In the genomic region with DNA sequence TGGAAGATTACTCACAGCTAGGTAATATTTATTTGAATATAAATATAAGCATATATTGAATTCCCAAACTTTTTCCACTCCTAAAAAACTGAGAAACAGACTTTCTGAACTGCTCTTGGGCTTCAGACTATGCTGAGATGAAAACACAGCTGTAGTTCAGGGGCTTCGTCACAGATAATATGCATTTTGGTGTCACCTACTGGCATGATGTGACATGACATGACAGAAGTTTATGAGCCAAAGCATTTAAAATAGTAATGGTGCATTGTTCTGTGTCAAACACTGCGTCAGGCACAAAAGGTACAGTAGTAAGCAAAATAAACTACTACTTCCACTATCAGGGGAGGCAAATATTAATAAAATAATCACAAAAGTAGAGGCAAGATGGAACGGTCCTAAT, we compare ENCODE assay signal across 9 cellular contexts.
DNase-seq lines count a peak whose midpoint lies in the region; ATAC-seq and TF ChIP-seq lines count a peak whose summit lies in the region.
"Had no signal": no experiment of that assay in that cellular context is flagged by ENCODE, and none has a peak within 500 bp of the region (broad histone marks: within the 10 kb centered on the region; RNA-seq: fewer than 3 reads in every experiment).

No MANE protein-coding gene starts in this region.

- H3F3A ChIP-seq in PC-3 (ENCODE audit: low read length, unreplicated experiment) = peaks cover 30% of the 10 kb centered on the region

- H3K4me1 Mint-ChIP-seq in Caco-2 (ENCODE audit: low read depth, unreplicated experiment) = peaks cover 55% of the 10 kb centered on the region
- peaks cover 16% of the 10 kb centered on the region for H3K4me1 Mint-ChIP-seq in activated T-cell treated with anti-CD3 and anti-CD28 coated beads, Interleukin-2, amount 50 U/mL, for 4 hours (ENCODE audit: low read depth)

- peak overlapping the region; percentile 47 for H3K4me2 ChIP-seq in PC-3 (ENCODE audit: low read length)

- POLR2A ChIA-PET in Caco-2 (lab: Charles Lee) (interaction anchor here (0.6 to 1.4 kb wide), 3 partner anchors 31 to 179 kb away, joined by 3 to 9 read pairs (median 6); no protein-coding TSS in a partner anchor), PC-3 (lab: Charles Lee; ENCODE audit: unreplicated experiment) (no interaction called here)

- 24% methylated on average over 3 of the region's 3 CpGs for WGBS in prostate gland

- H2AFZ ChIP-seq in PC-3 (ENCODE audit: low read length) = no peak overlapping the region

- H3K27ac ChIP-seq in PC-3 (ENCODE audit: low read length) = peak overlapping the region; percentile 100
- no peak overlapping the region for H3K27ac ChIP-seq in prostate gland
- H3K27ac ChIP-seq: SJSA1 had no signal

- peak overlapping the region; percentile 84 for H3K9ac ChIP-seq in PC-3 (ENCODE audit: low read length)

- H3K79me2 ChIP-seq in PC-3 (ENCODE audit: low read length) = no peaks in the 10 kb centered on the region

- TF ChIP-seq CTCF in Caco-2 (IDR thresholded peaks at IDR 0.05; ENCODE audit: insufficient read depth in 1 of 2, low read depth in 1 of 2, low read length in 1 of 2, severe bottlenecking in 1 of 2, unreplicated experiment in 1 of 2) (peak; percentile 60 to 65), PC-3 (conservative IDR thresholded peaks at IDR 0.05; ENCODE audit: low read depth, low read length) (peak; percentile 78), prostate gland (IDR thresholded peaks at IDR 0.05) (peak in 3 of 4 experiments; percentile 35 to 53 (median 36))

- H3K4me3 Mint-ChIP-seq in Caco-2 (ENCODE audit: unreplicated experiment) = peak overlapping the region; percentile 19
- no peak overlapping the region for H3K4me3 Mint-ChIP-seq in activated T-cell treated with anti-CD3 and anti-CD28 coated beads, Interleukin-2, amount 50 U/mL, for 4 hours

- no peaks in the 10 kb centered on the region for H3K9me2 ChIP-seq in PC-3 (replicated peaks; ENCODE audit: low read length)

- H4K20me1 ChIP-seq in PC-3 (ENCODE audit: low read length) = no peaks in the 10 kb centered on the region

- H3K27ac Mint-ChIP-seq in Caco-2 (ENCODE audit: unreplicated experiment) = peak overlapping the region; percentile 86

- H3K9me3 ChIP-seq in Caco-2 (no peaks in the 10 kb centered on the region), PC-3 (ENCODE audit: low read length) (no peaks in the 10 kb centered on the region), prostate gland (no peaks in the 10 kb centered on the region)
- H3K9me3 ChIP-seq: SJSA1 had no signal

- DNase-seq in Caco-2 (peak; percentile 52 to 65), PC-3 (peak; percentile 77), prostate gland (ENCODE audit: low spot score) (no peak)
- no peak for DNase-seq in activated T-cell treated with anti-CD3 and anti-CD28 coated beads, Interleukin-2, amount 50 U/mL, for 4 hours
- no peak for DNase-seq in activated effector memory CD4-positive, alpha-beta T cell treated with anti-CD3 and anti-CD28 coated beads, Interleukin-2, amount 50 U/mL, for 16 hours

- TF ChIP-seq POLR2A in prostate gland (IDR thresholded peaks at IDR 0.05) = no peak

- ATAC-seq in GM18909 (IDR thresholded peaks at IDR 0.05; ENCODE audit: poor library complexity, unreplicated experiment) = peak; percentile 95
- ATAC-seq in HG03378 (IDR thresholded peaks at IDR 0.05; ENCODE audit: unreplicated experiment) = peak; percentile 91
- peak; percentile 6; the same call in 1 of the 2 replicates for ATAC-seq in PC-3
- peak; percentile 67 for ATAC-seq in esophagus mucosa
- no peak for ATAC-seq in activated T-cell treated with anti-CD3 and anti-CD28 coated beads, Interleukin-2, amount 50 U/mL, for 4 hours

- intact Hi-C loops in Caco-2 (cut with micrococcal nuclease; ENCODE audit: unreplicated experiment) = loop anchor here (1.0 kb wide), 8 partner anchors 31 to 303 kb away; a partner anchor contains a TSS
- intact Hi-C loops in PC-3 (cut with micrococcal nuclease) = loop anchor here (1.0 kb wide), 3 partner anchors 48 to 245 kb away; no protein-coding TSS in a partner anchor
- intact Hi-C loops in prostate gland (cut with DNase I) = no loop called here

- no peaks in the 10 kb centered on the region for H3K27me3 Mint-ChIP-seq in Caco-2 (ENCODE audit: insufficient read depth, unreplicated experiment)
- H3K27me3 Mint-ChIP-seq in activated T-cell treated with anti-CD3 and anti-CD28 coated beads, Interleukin-2, amount 50 U/mL, for 4 hours (ENCODE audit: low read depth) = peaks cover 11% of the 10 kb centered on the region

- no peaks in the 10 kb centered on the region for H3K9me3 Mint-ChIP-seq in Caco-2 (ENCODE audit: unreplicated experiment)
- no peaks in the 10 kb centered on the region for H3K9me3 Mint-ChIP-seq in activated T-cell treated with anti-CD3 and anti-CD28 coated beads, Interleukin-2, amount 50 U/mL, for 4 hours

- no peaks in the 10 kb centered on the region for H3K36me3 ChIP-seq in Caco-2 (ENCODE audit: control insufficient read depth, insufficient read depth, low read length)
- no peaks in the 10 kb centered on the region for H3K36me3 ChIP-seq in PC-3 (ENCODE audit: low read depth, low read length)
- no peaks in the 10 kb centered on the region for H3K36me3 ChIP-seq in prostate gland
- H3K36me3 ChIP-seq: SJSA1 had no signal

- H3K27me3 ChIP-seq in Caco-2 (replicated peaks; ENCODE audit: control insufficient read depth, insufficient read depth, low read length) = no peaks in the 10 kb centered on the region
- no peaks in the 10 kb centered on the region for H3K27me3 ChIP-seq in PC-3 (ENCODE audit: low read length)
- H3K27me3 ChIP-seq in prostate gland (replicated peaks; ENCODE audit: insufficient read depth) = no peaks in the 10 kb centered on the region

- H3K4me1 ChIP-seq in Caco-2 (peaks cover 94% of the 10 kb centered on the region), PC-3 (ENCODE audit: insufficient read depth, low read length) (peaks cover 92% of the 10 kb centered on the region), prostate gland (replicated peaks) (no peaks in the 10 kb centered on the region)

- H3K4me3 ChIP-seq in Caco-2 (ENCODE audit: low read depth, low read length) = no peak overlapping the region
- no peak overlapping the region for H3K4me3 ChIP-seq in PC-3 (ENCODE audit: low read length)
- no peak overlapping the region for H3K4me3 ChIP-seq in prostate gland
- H3K4me3 ChIP-seq: SJSA1 had no signal

- peaks cover 11% of the 10 kb centered on the region for H3K36me3 Mint-ChIP-seq in Caco-2 (ENCODE audit: insufficient read depth, unreplicated experiment)
- no peaks in the 10 kb centered on the region for H3K36me3 Mint-ChIP-seq in activated T-cell treated with anti-CD3 and anti-CD28 coated beads, Interleukin-2, amount 50 U/mL, for 4 hours (ENCODE audit: insufficient read depth)

- CTCF ChIA-PET in Caco-2 (lab: Charles Lee) = interaction anchor here (1.0 to 1.7 kb wide), 8 partner anchors 48 to 246 kb away, joined by 3 to 11 read pairs (median 5); a partner anchor contains a TSS
- CTCF ChIA-PET in PC-3 (lab: Charles Lee) = interaction anchor here (0.6 to 1.1 kb wide), 3 partner anchors 48 to 368 kb away, joined by 3 to 4 read pairs (median 4); no protein-coding TSS in a partner anchor

- BruUV-seq in Caco-2 (replicated peaks; lab: Mats Ljungman, UMichigan) = no TSS peak
- BruUV-seq in PC-3 (replicated peaks; lab: Mats Ljungman, UMichigan) = no TSS peak

Comparison
In these comparisons a context has a peak if more than half of its experiments do, and no peak if none do; other contexts are left out.
1. DNase-seq: peak in Caco-2 (2 of 2) and PC-3 (single experiment); none in prostate gland (single experiment), activated T-cell treated with anti-CD3 and anti-CD28 coated beads, Interleukin-2, amount 50 U/mL, for 4 hours (single experiment) and activated effector memory CD4-positive, alpha-beta T cell treated with anti-CD3 and anti-CD28 coated beads, Interleukin-2, amount 50 U/mL, for 16 hours (single experiment).
2. ATAC-seq: peak in GM18909 (single experiment), HG03378 (single experiment), PC-3 (single experiment) and esophagus mucosa (single experiment); none in activated T-cell treated with anti-CD3 and anti-CD28 coated beads, Interleukin-2, amount 50 U/mL, for 4 hours (0 of 2).
3. Peak in every context shown above with its lines, with median percentiles within 50 percentile points of each other: CTCF ChIP-seq.